Comparison of ENCODE assay signal across 14 cellular contexts in the genomic region with DNA sequence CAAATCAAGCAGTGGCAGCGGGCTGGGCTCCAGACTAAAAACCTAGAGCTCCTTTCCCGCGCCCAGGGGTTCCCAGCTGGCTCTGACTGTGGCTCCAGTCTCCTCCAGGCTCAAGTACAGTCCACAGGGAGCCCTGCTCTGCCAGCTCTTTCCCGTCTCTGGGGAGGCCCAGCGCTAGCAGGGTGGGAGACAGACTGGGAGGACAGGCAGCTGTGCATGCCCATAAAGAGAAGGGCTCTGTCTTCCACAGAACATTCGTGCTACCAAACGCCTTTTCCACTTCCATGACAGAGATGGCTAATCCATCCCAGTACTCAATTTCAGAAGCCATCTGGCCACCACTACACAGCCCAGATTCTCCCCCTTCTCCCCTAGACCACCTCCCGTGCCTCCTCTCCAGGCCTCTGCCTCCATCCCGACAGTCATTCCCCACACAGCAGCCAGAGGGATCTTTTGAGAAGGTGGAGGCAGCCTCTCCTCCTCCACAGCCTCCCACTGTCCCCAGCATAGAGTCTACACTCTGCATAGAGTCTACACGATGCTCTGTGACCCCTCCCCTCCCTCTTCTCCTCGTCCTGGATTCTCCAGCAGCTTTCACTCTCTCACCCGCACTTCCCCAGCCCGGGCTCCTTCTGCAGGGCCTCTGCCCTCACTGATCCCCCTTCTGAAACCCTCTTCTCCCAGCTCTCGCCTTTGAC. TPM values are rescaled to one million over a fixed set of nuclear protein-coding genes. Genes with fewer than 3 reads are reported as not detected.
DNase-seq lines count a peak whose midpoint lies in the region; ATAC-seq, FAIRE-seq and TF ChIP-seq lines count a peak whose summit lies in the region.
"Had no signal": no experiment of that assay in that cellular context is flagged by ENCODE, and none has a peak within 500 bp of the region (broad histone marks: within the 10 kb centered on the region; RNA-seq: fewer than 3 reads in every experiment).

No MANE protein-coding gene starts in this region.

- H3K4ac ChIP-seq in mesenchymal stem cell (ENCODE audit: low read depth in 1 of 2, low read length in 2 of 2): peak overlapping the region in 1 of 2 experiments; percentile 33

- FAIRE-seq in HTR-8/SVneo (lab: Jason Lieb, UNC): peak; percentile 9

- no peak for DNase-seq in HTR-8/SVneo (ENCODE audit: insufficient read length, low spot score)
- DNase-seq in mesenchymal stem cell: no peak
- no peak for DNase-seq in G401 (ENCODE audit: low spot score)
- no peak for DNase-seq in tibial nerve (ENCODE audit: low spot score in 2 of 2)
- no peak for DNase-seq in heart right ventricle
- DNase-seq: activated CD8-positive, alpha-beta memory T cell treated with anti-CD3 and anti-CD28 coated beads, Interleukin-2, amount 50 U/mL, for 4 hours; NCI-H2029 treated with DMSO at 0.1 percent for 48 hours had no signal

- TF ChIP-seq POLR2A in tibial nerve (IDR thresholded peaks at IDR 0.05): no peak

- no peak for TF ChIP-seq EP300 in tibial nerve (IDR thresholded peaks at IDR 0.05)

- no peaks in the 10 kb centered on the region for H3K27me3 ChIP-seq in ACC112 (ENCODE audit: insufficient read depth, low read length)
- no peaks in the 10 kb centered on the region for H3K27me3 ChIP-seq in mesenchymal stem cell (ENCODE audit: control insufficient read depth in 1 of 2, insufficient read depth in 1 of 2, low read length in 2 of 2)
- no peaks in the 10 kb centered on the region for H3K27me3 ChIP-seq in tibial nerve
- no peaks in the 10 kb centered on the region for H3K27me3 ChIP-seq in heart right ventricle
- H3K27me3 ChIP-seq: neutrophil had no signal

- intact Hi-C loops in heart right ventricle (cut with DNase I): no loop called here

- peak overlapping the region; percentile 80 for H3K27ac Mint-ChIP-seq in activated T-helper 17 cell treated with anti-CD3 and anti-CD28 coated beads, Interleukin-2, amount 50 U/mL, for 72 hours

- H3K9ac ChIP-seq in mesenchymal stem cell (ENCODE audit: low read length): peak overlapping the region; percentile 43

- H3K4me1 Mint-ChIP-seq in activated T-helper 17 cell treated with anti-CD3 and anti-CD28 coated beads, Interleukin-2, amount 50 U/mL, for 72 hours: no peaks in the 10 kb centered on the region

- no peak overlapping the region for H2BK5ac ChIP-seq in mesenchymal stem cell (ENCODE audit: low read depth, low read length, poor library complexity, severe bottlenecking)

- 79% methylated on average over 14 of the region's 14 CpGs for WGBS in mesenchymal stem cell
- WGBS in tibial nerve, 2 donors: 66 to 77% methylated on average over 14 of the region's 14 CpGs
- WGBS in heart right ventricle, 2 donors: 82 to 87% methylated on average over 14 of the region's 14 CpGs

- ATAC-seq in activated T-helper 17 cell treated with anti-CD3 and anti-CD28 coated beads, Interleukin-2, amount 50 U/mL, for 72 hours (replicated peaks): no peak
- no peak for ATAC-seq in GM18858 (IDR thresholded peaks at IDR 0.05; ENCODE audit: unreplicated experiment)
- no peak for ATAC-seq in heart right ventricle

- no peaks in the 10 kb centered on the region for H3K36me3 Mint-ChIP-seq in activated T-helper 17 cell treated with anti-CD3 and anti-CD28 coated beads, Interleukin-2, amount 50 U/mL, for 72 hours (ENCODE audit: low read depth)

- no peaks in the 10 kb centered on the region for H3K79me2 ChIP-seq in ACC112 (ENCODE audit: control insufficient read depth, insufficient read depth, low read length, unreplicated experiment)

- TF ChIP-seq CTCF in tibial nerve (IDR thresholded peaks at IDR 0.05) (no peak), heart right ventricle (IDR thresholded peaks at IDR 0.05) (no peak)

- H3K4me1 ChIP-seq in ACC112 (ENCODE audit: control insufficient read depth, insufficient read depth, low read length, unreplicated experiment) (peaks cover 11% of the 10 kb centered on the region), mesenchymal stem cell (ENCODE audit: control insufficient read depth, insufficient read depth, low read depth, low read length) (peaks cover 15% of the 10 kb centered on the region), tibial nerve (peaks cover 0 to under 1% (median 0%) of the 10 kb centered on the region in 4 donors), heart right ventricle (peaks cover 0 to 40% (median 14%) of the 10 kb centered on the region in 9 donors)

- H3K4me3 ChIP-seq in ACC112 (ENCODE audit: low read depth, low read length): no peak overlapping the region
- no peak overlapping the region for H3K4me3 ChIP-seq in mesenchymal stem cell (ENCODE audit: insufficient read depth in 1 of 2, low read depth in 1 of 2, low read length in 2 of 2)
- H3K4me3 ChIP-seq in tibial nerve: no peak overlapping the region
- no peak overlapping the region for H3K4me3 ChIP-seq in heart right ventricle
- H3K4me3 ChIP-seq: lung had no signal

- no peak overlapping the region for H3K23ac ChIP-seq in mesenchymal stem cell (ENCODE audit: low read length in 2 of 2)

- H3K36me3 ChIP-seq in ACC112 (ENCODE audit: insufficient read depth, low read length): no peaks in the 10 kb centered on the region
- H3K36me3 ChIP-seq in mesenchymal stem cell (ENCODE audit: control insufficient read depth in 1 of 2, insufficient read depth in 2 of 2, low read depth in 1 of 2, low read length in 2 of 2): no peaks in the 10 kb centered on the region
- H3K36me3 ChIP-seq in tibial nerve: no peaks in the 10 kb centered on the region
- no peaks in the 10 kb centered on the region for H3K36me3 ChIP-seq in heart right ventricle
- H3K36me3 ChIP-seq: neutrophil had no signal

- H3K4me3 Mint-ChIP-seq in activated T-helper 17 cell treated with anti-CD3 and anti-CD28 coated beads, Interleukin-2, amount 50 U/mL, for 72 hours: no peak overlapping the region

- no peaks in the 10 kb centered on the region for H3K27me3 Mint-ChIP-seq in activated T-helper 17 cell treated with anti-CD3 and anti-CD28 coated beads, Interleukin-2, amount 50 U/mL, for 72 hours

- no peaks in the 10 kb centered on the region for H3K9me3 ChIP-seq in mesenchymal stem cell (ENCODE audit: control insufficient read depth, low read length)
- H3K9me3 ChIP-seq in tibial nerve: no peaks in the 10 kb centered on the region
- H3K9me3 ChIP-seq in heart right ventricle: no peaks in the 10 kb centered on the region
- H3K9me3 ChIP-seq: neutrophil had no signal

- H3K27ac ChIP-seq in ACC112 (ENCODE audit: low read depth, low read length) (peak overlapping the region; percentile 22; the same call in 1 of the 2 replicates), mesenchymal stem cell (ENCODE audit: low read length, poor library complexity, severe bottlenecking) (no peak overlapping the region), tibial nerve (no peak overlapping the region), heart right ventricle (no peak overlapping the region)
- H3K27ac ChIP-seq: HL-60, neutrophil, VCaP had no signal

- no peak overlapping the region for H2BK120ac ChIP-seq in mesenchymal stem cell (ENCODE audit: low read depth, low read length)

- no peak overlapping the region for H2AFZ ChIP-seq in ACC112 (ENCODE audit: low read length, unreplicated experiment)
- no peak overlapping the region for H2AFZ ChIP-seq in mesenchymal stem cell (ENCODE audit: low read depth, low read length)

- H2BK12ac ChIP-seq in mesenchymal stem cell (ENCODE audit: low read length in 2 of 2): no peak overlapping the region

- H2AK5ac ChIP-seq in mesenchymal stem cell (ENCODE audit: low read length, severe bottlenecking): peak overlapping the region; percentile 21

- no peak overlapping the region for H3K18ac ChIP-seq in mesenchymal stem cell (ENCODE audit: low read depth in 1 of 2, low read length in 2 of 2)

- no peak overlapping the region for H3K4me2 ChIP-seq in mesenchymal stem cell (ENCODE audit: low read length, poor library complexity, severe bottlenecking)

- H4K8ac ChIP-seq in mesenchymal stem cell (ENCODE audit: low read length): no peak overlapping the region

- no peaks in the 10 kb centered on the region for H3K9me3 Mint-ChIP-seq in activated T-helper 17 cell treated with anti-CD3 and anti-CD28 coated beads, Interleukin-2, amount 50 U/mL, for 72 hours

- H2BK15ac ChIP-seq in mesenchymal stem cell (ENCODE audit: low read depth, poor library complexity, severe bottlenecking): no peak overlapping the region

- no peaks in the 10 kb centered on the region for H3K79me1 ChIP-seq in mesenchymal stem cell (replicated peaks; ENCODE audit: low read length, poor library complexity, severe bottlenecking)

- no peak overlapping the region for H3K14ac ChIP-seq in mesenchymal stem cell (ENCODE audit: low read length in 2 of 2)

- H4K91ac ChIP-seq in mesenchymal stem cell (ENCODE audit: low read length): peak overlapping the region; percentile 35

- in situ Hi-C loops in G401 (cut with HindIII; ENCODE audit: low sequenced_read_pairs): no loop called here

RNA-seq across cellular contexts. Expression of gene DUSP7, which starts 6.8 kb away (rescaled TPM):
- 10 to 100 TPM; 19.3 to 25.1 TPM for total RNA-seq in activated T-helper 17 cell treated with anti-CD3 and anti-CD28 coated beads, Interleukin-2, amount 50 U/mL, for 72 hours
- polyA plus RNA-seq in mesenchymal stem cell (2013, experiment 1 of 2): 30.5 TPM
- polyA plus RNA-seq in mesenchymal stem cell (2013, experiment 2 of 2): 30.2 TPM
- total RNA-seq in G401 (2014; rRNA removed; shearing (Covaris generic)): 14.6 and 16.8 TPM in 2 replicates
- total RNA-seq in tibial nerve (10 to 100 TPM in 3 of 4 donors, 1 to 10 TPM in 1; 8.1 to 15.0 (median 11.5) TPM), heart right ventricle (10 to 100 TPM; 11.3 to 29.7 (median 15.8) TPM)
- polyA plus RNA-seq in heart right ventricle: 10 to 100 TPM; 10.4 to 19.2 TPM
